In the genomic region with DNA sequence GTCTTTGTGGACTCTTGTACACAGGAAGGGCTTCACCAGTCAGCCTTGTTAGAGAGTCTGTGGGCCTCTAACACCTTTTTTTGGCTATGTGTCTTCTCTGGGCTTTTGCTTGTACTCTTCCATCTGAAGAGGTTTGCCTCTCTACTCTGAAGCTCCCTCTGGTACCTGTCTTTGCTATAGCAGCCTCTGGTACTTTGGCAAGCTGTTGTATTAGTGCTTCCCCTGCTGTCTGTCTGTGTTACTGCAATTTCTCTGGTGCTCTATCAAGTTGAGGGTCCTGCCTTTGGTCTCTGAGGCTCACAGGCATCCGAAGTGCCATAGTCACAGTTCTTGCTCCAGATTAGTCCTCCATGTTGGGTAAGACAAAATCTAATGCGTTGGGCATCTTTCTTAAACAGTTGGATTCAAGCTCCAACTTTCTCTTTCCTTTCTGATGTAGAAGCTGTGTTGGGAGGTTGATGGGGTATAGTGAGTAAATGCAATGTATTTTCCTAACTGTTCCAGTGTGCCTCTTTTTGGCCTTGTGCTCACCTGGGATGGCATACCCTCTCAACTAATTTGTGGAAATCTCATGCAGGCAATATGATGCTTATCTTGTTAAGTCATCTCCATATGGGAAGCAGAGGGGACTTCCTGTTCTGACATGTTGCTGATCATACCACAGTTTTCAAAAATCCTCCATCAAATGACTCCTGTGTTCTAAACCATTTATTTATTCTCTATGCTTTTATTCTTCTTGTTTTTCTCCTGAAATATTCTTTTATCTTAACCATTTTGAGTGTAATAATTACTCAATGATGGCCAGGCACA, we compare ENCODE assay signal across 8 cellular contexts.
DNase-seq lines count a peak whose midpoint lies in the region; ATAC-seq and TF ChIP-seq lines count a peak whose summit lies in the region.

No MANE protein-coding gene starts in this region.

- CTCF ChIA-PET in HEK293T (lab: Yijun Ruan, JAX): interaction anchor here (0.6 to 1.3 kb wide), 6 partner anchors 13 to 268 kb away, joined by 3 to 5 read pairs (median 4); no protein-coding TSS in a partner anchor
- CTCF ChIA-PET in activated naive CD4-positive, alpha-beta T cell treated with anti-CD3 and anti-CD28 coated beads, Interleukin-2, amount 10 ng/mL, durations not matched to agents 7 days and 5 days (lab: Charles Lee): interaction anchor here (0.6 to 3.8 kb wide), 22 partner anchors 9 to 228 kb away, joined by 3 to 49 read pairs (median 5); a partner anchor contains a TSS

- H3K27ac Mint-ChIP-seq in activated naive CD4-positive, alpha-beta T cell treated with anti-CD3 and anti-CD28 coated beads, Interleukin-2, amount 10 ng/mL, durations not matched to agents 7 days and 5 days: peak overlapping the region; percentile 75

- no peak for ATAC-seq in HG03045 (IDR thresholded peaks at IDR 0.05; ENCODE audit: unreplicated experiment)

- POLR2A ChIA-PET in HEK293T (lab: Yijun Ruan, JAX): interaction anchor here (1.4 kb wide), 1 partner anchor 89 kb away, joined by 3 read pairs; a partner anchor contains a TSS

- no peaks in the 10 kb centered on the region for H3K4me1 ChIP-seq in cardiac muscle cell (ENCODE audit: low read depth)

- H3K36me3 Mint-ChIP-seq in activated naive CD4-positive, alpha-beta T cell treated with anti-CD3 and anti-CD28 coated beads, Interleukin-2, amount 10 ng/mL, durations not matched to agents 7 days and 5 days: peaks cover 69% of the 10 kb centered on the region

- H3K4me3 ChIP-seq in cardiac muscle cell: no peak overlapping the region

- H3K27ac ChIP-seq in cardiac muscle cell: peak overlapping the region; percentile 29

- no peaks in the 10 kb centered on the region for H3K27me3 Mint-ChIP-seq in activated naive CD4-positive, alpha-beta T cell treated with anti-CD3 and anti-CD28 coated beads, Interleukin-2, amount 10 ng/mL, durations not matched to agents 7 days and 5 days

- H3K9me3 ChIP-seq in cardiac muscle cell (ENCODE audit: low read depth): no peaks in the 10 kb centered on the region

- peaks cover 27% of the 10 kb centered on the region for H3K36me3 ChIP-seq in cardiac muscle cell

- peak; percentile 69 for TF ChIP-seq CTCF in cardiac muscle cell (IDR thresholded peaks at IDR 0.05; ENCODE audit: low read depth, low read length)

- no peaks in the 10 kb centered on the region for H3K27me3 ChIP-seq in cardiac muscle cell

- H3K4me1 Mint-ChIP-seq in activated naive CD4-positive, alpha-beta T cell treated with anti-CD3 and anti-CD28 coated beads, Interleukin-2, amount 10 ng/mL, durations not matched to agents 7 days and 5 days: peaks cover 49% of the 10 kb centered on the region

- H3K4me3 Mint-ChIP-seq in activated naive CD4-positive, alpha-beta T cell treated with anti-CD3 and anti-CD28 coated beads, Interleukin-2, amount 10 ng/mL, durations not matched to agents 7 days and 5 days: no peak overlapping the region

- DNase-seq in cardiac muscle cell (ENCODE audit: low read depth in 1 of 2, low spot score in 1 of 2) (peak; percentile 62 to 70), cardiac septum (ENCODE audit: low spot score) (no peak), HEK293T (ENCODE audit: extremely low spot score) (peak; percentile 57), NCI-H460 (ENCODE audit: extremely low read depth, low read depth) (peak; percentile 41), iPS-NIHi11 (ENCODE audit: low spot score) (peak; percentile 78), T1000 (lab: John Stamatoyannopoulos, UW) (no peak)
- DNase-seq in activated naive CD4-positive, alpha-beta T cell treated with anti-CD3 and anti-CD28 coated beads, Interleukin-2, amount 10 ng/mL, durations not matched to agents 7 days and 5 days: peak; percentile 32

- H3K9me3 Mint-ChIP-seq in activated naive CD4-positive, alpha-beta T cell treated with anti-CD3 and anti-CD28 coated beads, Interleukin-2, amount 10 ng/mL, durations not matched to agents 7 days and 5 days: peaks cover 6% of the 10 kb centered on the region

- intact Hi-C loops in cardiac septum (cut with DNase I): no loop called here

TF ChIP-seq in HEK293T, 16 proteins besides CTCF, POLR2A, EP300 and RAD21:
- TF ChIP-seq FOXA1 (IDR thresholded peaks at IDR 0.05): no peak
- TF ChIP-seq TARDBP (IDR thresholded peaks at IDR 0.05): no peak
- TF ChIP-seq HDGF (IDR thresholded peaks at IDR 0.05; ENCODE audit: borderline replicate concordance): no peak
- TF ChIP-seq ARNT (IDR thresholded peaks at IDR 0.05): no peak
- TF ChIP-seq ELF4 (IDR thresholded peaks at IDR 0.05): no peak
- TF ChIP-seq NFRKB (IDR thresholded peaks at IDR 0.05): no peak
- TF ChIP-seq CTBP1 (IDR thresholded peaks at IDR 0.05; ENCODE audit: borderline replicate concordance): no peak
- TF ChIP-seq FOXM1 (IDR thresholded peaks at IDR 0.05; ENCODE audit: borderline replicate concordance): no peak
- no peak for TF ChIP-seq FOXK2 (IDR thresholded peaks at IDR 0.05)
- TF ChIP-seq LEF1 (IDR thresholded peaks at IDR 0.05; ENCODE audit: borderline replicate concordance): no peak
- TF ChIP-seq ZNF384 (IDR thresholded peaks at IDR 0.05): no peak
- TF ChIP-seq SP1 (IDR thresholded peaks at IDR 0.05): no peak
- TF ChIP-seq, protein P1, sequence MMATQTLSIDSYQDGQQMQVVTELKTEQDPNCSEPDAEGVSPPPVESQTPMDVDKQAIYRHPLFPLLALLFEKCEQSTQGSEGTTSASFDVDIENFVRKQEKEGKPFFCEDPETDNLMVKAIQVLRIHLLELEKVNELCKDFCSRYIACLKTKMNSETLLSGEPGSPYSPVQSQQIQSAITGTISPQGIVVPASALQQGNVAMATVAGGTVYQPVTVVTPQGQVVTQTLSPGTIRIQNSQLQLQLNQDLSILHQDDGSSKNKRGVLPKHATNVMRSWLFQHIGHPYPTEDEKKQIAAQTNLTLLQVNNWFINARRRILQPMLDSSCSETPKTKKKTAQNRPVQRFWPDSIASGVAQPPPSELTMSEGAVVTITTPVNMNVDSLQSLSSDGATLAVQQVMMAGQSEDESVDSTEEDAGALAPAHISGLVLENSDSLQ (IDR thresholded peaks at IDR 0.05): no peak
- no peak for TF ChIP-seq L3MBTL2 (conservative IDR thresholded peaks at IDR 0.05)
- no peak for TF ChIP-seq BHLHE40 (IDR thresholded peaks at IDR 0.05; ENCODE audit: borderline replicate concordance)
- no peak for TF ChIP-seq SUZ12 (IDR thresholded peaks at IDR 0.05)
TF ChIP-seq in HEK293T: peak in this region for 0.

Comparison
In these comparisons a context has a peak if more than half of its experiments do, and no peak if none do; other contexts are left out.
1. DNase-seq: peak in cardiac muscle cell (2 of 2), HEK293T (single experiment), NCI-H460 (single experiment), activated naive CD4-positive, alpha-beta T cell treated with anti-CD3 and anti-CD28 coated beads, Interleukin-2, amount 10 ng/mL, durations not matched to agents 7 days and 5 days (single experiment) and iPS-NIHi11 (single experiment); none in cardiac septum (single experiment) and T1000 (single experiment).